In genomic region chr14:52315355-52315718, GRCh38 we compare ENCODE assay signal across 8 cellular contexts. TPM values are rescaled to one million over a fixed set of nuclear protein-coding genes. Genes with fewer than 3 reads are reported as not detected.
DNase-seq lines count a peak whose midpoint lies in the region; ATAC-seq and TF ChIP-seq lines count a peak whose summit lies in the region.

No MANE protein-coding gene starts in this region.

- CTCF ChIA-PET in HEK293 (lab: Yijun Ruan, JAX), result no interaction called here

- POLR2A ChIA-PET in HEK293 (lab: Yijun Ruan, JAX), result no interaction called here

- H3K9me3 Mint-ChIP-seq in stimulated activated effector memory CD8-positive, alpha-beta T cell treated with anti-CD3 and anti-CD28 coated beads, Interleukin-12 subunit alpha, Interleukin-12 subunit beta, amount 100 ng/mL, for 72 hours, result no peaks in the 10 kb centered on the region

- 34% methylated on average over 11 of the region's 11 CpGs for WGBS in right cardiac atrium

- no peaks in the 10 kb centered on the region for H3K36me3 ChIP-seq in HEK293 (ENCODE audit: control insufficient read depth in 2 of 2, insufficient read depth in 1 of 2, low read length in 2 of 2)

- H3K27ac ChIP-seq in HEK293 (ENCODE audit: extremely low read depth, low read depth, low read length) (peak overlapping the region; percentile 66; the same call in 1 of the 2 replicates), right cardiac atrium (ENCODE audit: low read length) (no peak overlapping the region)

- ATAC-seq in right cardiac atrium, result peak; percentile 36 to 39
- peak; percentile 4 for ATAC-seq in stimulated activated effector memory CD8-positive, alpha-beta T cell treated with anti-CD3 and anti-CD28 coated beads, Interleukin-12 subunit alpha, Interleukin-12 subunit beta, amount 100 ng/mL, for 72 hours

- H3K27ac Mint-ChIP-seq in stimulated activated effector memory CD8-positive, alpha-beta T cell treated with anti-CD3 and anti-CD28 coated beads, Interleukin-12 subunit alpha, Interleukin-12 subunit beta, amount 100 ng/mL, for 72 hours, result peak overlapping the region; percentile 98

- no peaks in the 10 kb centered on the region for H3K27me3 ChIP-seq in right cardiac atrium (ENCODE audit: control insufficient read depth, insufficient read depth)

- H3K9me3 ChIP-seq in HEK293 (ENCODE audit: control insufficient read depth, insufficient read depth, low read depth, low read length) (no peaks in the 10 kb centered on the region), right cardiac atrium (ENCODE audit: control insufficient read depth, low read length) (no peaks in the 10 kb centered on the region)

- H3K4me3 ChIP-seq in HEK293 (ENCODE audit: low read depth, low read length), result peak overlapping the region; percentile 57
- no peak overlapping the region for H3K4me3 ChIP-seq in right cardiac atrium (ENCODE audit: low read length)

- H3K36me3 Mint-ChIP-seq in stimulated activated effector memory CD8-positive, alpha-beta T cell treated with anti-CD3 and anti-CD28 coated beads, Interleukin-12 subunit alpha, Interleukin-12 subunit beta, amount 100 ng/mL, for 72 hours, result peaks cover 28% of the 10 kb centered on the region

- H3K4me1 Mint-ChIP-seq in stimulated activated effector memory CD8-positive, alpha-beta T cell treated with anti-CD3 and anti-CD28 coated beads, Interleukin-12 subunit alpha, Interleukin-12 subunit beta, amount 100 ng/mL, for 72 hours, result peaks cover 78% of the 10 kb centered on the region

- intact Hi-C loops in right cardiac atrium (cut with DNase I), result no loop called here

- no peaks in the 10 kb centered on the region; the same call in 1 of the 2 replicates for H3K4me1 ChIP-seq in HEK293 (ENCODE audit: control insufficient read depth, insufficient read depth, low read length)
- H3K4me1 ChIP-seq in right cardiac atrium (ENCODE audit: control insufficient read depth, insufficient read depth, low read length), result no peaks in the 10 kb centered on the region

- peak; percentile 12 to 21 for DNase-seq in activated CD4-positive, alpha-beta T cell treated with anti-CD3 and anti-CD28 coated beads, Interleukin-2, amount 50 U/mL, for 4 hours
- DNase-seq in right cardiac atrium (no peak), C1 segment of cervical spinal cord (lab: John Stamatoyannopoulos, UW) (no peak), erythroblast (lab: John Stamatoyannopoulos, UW) (no peak), OCI-M2 (lab: John Stamatoyannopoulos, UW; ENCODE audit: unreplicated experiment) (no peak), NCI-H446 treated with DMSO at 0.1 percent for 48 hours (lab: John Stamatoyannopoulos, UW) (no peak)
- peak in 1 of 2 donors; percentile 66 for DNase-seq in stimulated activated effector memory CD8-positive, alpha-beta T cell treated with anti-CD3 and anti-CD28 coated beads, Interleukin-12 subunit alpha, Interleukin-12 subunit beta, amount 100 ng/mL, for 72 hours (ENCODE audit: low spot score in 2 of 2)

- H3K4me3 Mint-ChIP-seq in stimulated activated effector memory CD8-positive, alpha-beta T cell treated with anti-CD3 and anti-CD28 coated beads, Interleukin-12 subunit alpha, Interleukin-12 subunit beta, amount 100 ng/mL, for 72 hours, result peak overlapping the region; percentile 100

- TF ChIP-seq POLR2A in erythroblast (IDR thresholded peaks at IDR 0.05; ENCODE audit: low read length), result no peak

- TF ChIP-seq CTCF in HEK293 (tag by site-specific recombination; IDR thresholded peaks at IDR 0.05), result no peak

TF ChIP-seq in HEK293, 187 proteins besides CTCF, POLR2A, EP300 and RAD21:
- TF ChIP-seq ZNF211 (tag by site-specific recombination; IDR thresholded peaks at IDR 0.05; ENCODE audit: low read depth), result no peak
- no peak for TF ChIP-seq HOXD13 (CRISPR knock-in tag; IDR thresholded peaks at IDR 0.05; ENCODE audit: borderline replicate concordance)
- TF ChIP-seq ZNF677 (tag by site-specific recombination; IDR thresholded peaks at IDR 0.05), result no peak
- TF ChIP-seq ZSCAN23 (tag by site-specific recombination; IDR thresholded peaks at IDR 0.05), result no peak
- no peak for TF ChIP-seq ZNF621 (tag by site-specific recombination; IDR thresholded peaks at IDR 0.05)
- no peak for TF ChIP-seq ZNF585B (tag by site-specific recombination; IDR thresholded peaks at IDR 0.05)
- no peak for TF ChIP-seq ZSCAN18 (tag by site-specific recombination; IDR thresholded peaks at IDR 0.05)
- no peak for TF ChIP-seq ZNF670 (tag by site-specific recombination; IDR thresholded peaks at IDR 0.05; ENCODE audit: low read depth)
- TF ChIP-seq ZNF138 (tag by site-specific recombination; IDR thresholded peaks at IDR 0.05; ENCODE audit: borderline replicate concordance), result no peak
- no peak for TF ChIP-seq ZNF501 (tag by site-specific recombination; IDR thresholded peaks at IDR 0.05)
- TF ChIP-seq ZNF350 (tag by site-specific recombination; IDR thresholded peaks at IDR 0.05), result no peak
- TF ChIP-seq KLF7 (tag by site-specific recombination; IDR thresholded peaks at IDR 0.05; ENCODE audit: borderline replicate concordance), result no peak

RNA-seq across cellular contexts. Expression of gene PTGER2, which starts 1.2 kb away (rescaled TPM):
- total RNA-seq in right cardiac atrium, result 1 to 10 TPM in 2 of 4 donors, under 1 TPM in 2; 0.34 to 1.6 (median 1.1) TPM
- 0.32 TPM for polyA plus RNA-seq in right cardiac atrium

RNA-seq across cellular contexts. Expression of gene PTGDR, which starts 47.8 kb away (rescaled TPM):
- total RNA-seq in right cardiac atrium, result under 1 TPM; 0.29 to 0.43 (median 0.42) TPM
- polyA plus RNA-seq in right cardiac atrium, result 0.32 TPM

Comparison
In these comparisons a context has a peak if more than half of its experiments do, and no peak if none do; other contexts are left out.
1. DNase-seq: peak in activated CD4-positive, alpha-beta T cell treated with anti-CD3 and anti-CD28 coated beads, Interleukin-2, amount 50 U/mL, for 4 hours (2 of 2); none in right cardiac atrium (0 of 3), C1 segment of cervical spinal cord (0 of 14), erythroblast (0 of 2), OCI-M2 (single experiment) and NCI-H446 treated with DMSO at 0.1 percent for 48 hours (single experiment).